Comparison of ENCODE assay signal across 15 cellular contexts in genomic region chr1:9151326-9151860, GRCh38. TPM values are rescaled to one million over a fixed set of nuclear protein-coding genes. Genes with fewer than 3 reads are reported as not detected.
DNase-seq lines count a peak whose midpoint lies in the region; ATAC-seq and TF ChIP-seq lines count a peak whose summit lies in the region.
"Had no signal": no experiment of that assay in that cellular context is flagged by ENCODE, and none has a peak within 500 bp of the region (broad histone marks: within the 10 kb centered on the region; RNA-seq: fewer than 3 reads in every experiment).

No MANE protein-coding gene starts in this region.

- H3K4me2 ChIP-seq in IMR-90 (ENCODE audit: low read depth, low read length), result no peak overlapping the region; the same call in 1 of the 2 replicates
- H3K4me2 ChIP-seq: PC-9 had no signal

- 90% methylated on average over 5 of the region's 16 CpGs; no CpG with 5 or more reads in 1 of the 2 experiments for WGBS in IMR-90 (ENCODE audit: extremely low coverage in 2 of 2, insufficient read length in 1 of 2), 2 experiments

- H4K5ac ChIP-seq in IMR-90 (ENCODE audit: low read depth, low read length), result no peak overlapping the region; the same call in 1 of the 2 replicates

- H3K4me1 ChIP-seq in IMR-90 (ENCODE audit: control insufficient read depth, insufficient read depth, low read length) (peaks cover 10% of the 10 kb centered on the region; the same call in 1 of the 2 replicates), upper lobe of right lung (peaks cover 25% of the 10 kb centered on the region)

- H2BK15ac ChIP-seq in IMR-90 (ENCODE audit: low read depth, low read length), result no peak overlapping the region

- H3K27me3 ChIP-seq in IMR-90 (ENCODE audit: control insufficient read depth, insufficient read depth, low read length) (no peaks in the 10 kb centered on the region), upper lobe of right lung (no peaks in the 10 kb centered on the region)

- POLR2A ChIA-PET in IMR-90 (lab: Charles Lee; ENCODE audit: unreplicated experiment), result no interaction called here

- no peak for TF ChIP-seq RAD21 in IMR-90 (IDR thresholded peaks at IDR 0.05; ENCODE audit: low read length)

- H3K27me3 Mint-ChIP-seq in nephron (ENCODE audit: low read depth), result peaks cover 4% of the 10 kb centered on the region

- H2AFZ ChIP-seq in IMR-90 (replicated peaks; ENCODE audit: low read length, poor library complexity), result no peak overlapping the region
- H2AFZ ChIP-seq: PC-9 had no signal

- peak overlapping the region; percentile 34; the same call in 1 of the 2 replicates for H3K27ac ChIP-seq in IMR-90 (ENCODE audit: insufficient read depth, low read length)
- H3K27ac ChIP-seq in upper lobe of right lung, result peak overlapping the region; percentile 80
- H3K27ac ChIP-seq: PC-9 had no signal

- H2BK20ac ChIP-seq in IMR-90 (ENCODE audit: low read depth, low read length), result no peak overlapping the region

- no peak overlapping the region for H2BK5ac ChIP-seq in IMR-90 (ENCODE audit: low read depth, low read length, poor library complexity, severe bottlenecking)

- BruUV-seq in IMR-90 (replicated peaks; lab: Mats Ljungman, UMichigan), result no TSS peak

- H3K56ac ChIP-seq in IMR-90 (ENCODE audit: extremely low read depth, insufficient read depth, low read length), result no peak overlapping the region

- TF ChIP-seq POLR2A in IMR-90 (IDR thresholded peaks at IDR 0.05; ENCODE audit: low read depth, low read length), result no peak

- peak overlapping the region; percentile 34; the same call in 1 of the 2 replicates for H4K91ac ChIP-seq in IMR-90 (ENCODE audit: insufficient read depth, low read depth, low read length)

- H3K79me1 ChIP-seq in IMR-90 (ENCODE audit: low read depth in 1 of 2, low read length in 2 of 2), result peaks cover 11 to 76% of the 10 kb centered on the region in 2 experiments; a peak in 3 of 4 replicates

- in situ Hi-C loops in IMR-90 (cut with MboI; ENCODE audit: low sequenced_read_pairs), result no loop called here

- ATAC-seq in IMR-90 (ENCODE audit: low read depth), result peak; percentile 50; the same call in 1 of the 2 replicates
- peak; percentile 85 for ATAC-seq in upper lobe of right lung
- ATAC-seq in GM19035 (IDR thresholded peaks at IDR 0.05; ENCODE audit: unreplicated experiment), result no peak
- ATAC-seq: activated T-cell treated with anti-CD3 and anti-CD28 coated beads, Interleukin-2, amount 50 U/mL, for 72 hours; CD8-positive, alpha-beta T cell had no signal

- H3K4me1 Mint-ChIP-seq in nephron, result peaks cover 31% of the 10 kb centered on the region

- DNase-seq in IMR-90 (peak; percentile 60), fibroblast of gingiva (ENCODE audit: low read depth) (peak; percentile 69), upper lobe of right lung (peak; percentile 77), MV-4-11 (lab: John Stamatoyannopoulos, UW) (no peak), RPMI8226 (no peak)
- DNase-seq: activated CD4-positive, alpha-beta T cell treated with anti-CD3 and anti-CD28 coated beads for 4 hours; activated T-cell treated with anti-CD3 and anti-CD28 coated beads, Interleukin-2, amount 50 U/mL, for 72 hours; CD8-positive, alpha-beta T cell; NCI-H1092; PC-9; stimulated activated CD4-positive, alpha-beta T cell treated with anti-CD3 and anti-CD28 coated beads, Interleukin-2, amount 100 ng/mL, for 24 hours; T-helper 1 cell had no signal

- H3K9me3 Mint-ChIP-seq in nephron, result no peaks in the 10 kb centered on the region
- H3K9me3 Mint-ChIP-seq: activated T-cell treated with anti-CD3 and anti-CD28 coated beads, Interleukin-2, amount 50 U/mL, for 72 hours; CD8-positive, alpha-beta T cell; dendritic cell treated with granulocyte-macrophage colony-stimulating factor and Interleukin-4, amounts not matched to agents 40 ng/mL and 50 ng/mL, for 4 days had no signal

- H3K4ac ChIP-seq in IMR-90 (ENCODE audit: low read depth, low read length), result no peak overlapping the region

- no peak overlapping the region for H3K23ac ChIP-seq in IMR-90 (ENCODE audit: low read depth, low read length)

- no peak overlapping the region; a peak in 1 of 4 replicates for H4K8ac ChIP-seq in IMR-90 (ENCODE audit: low read depth in 2 of 2, low read length in 2 of 2)

- peaks cover 29% of the 10 kb centered on the region for H3K36me3 ChIP-seq in IMR-90 (ENCODE audit: control insufficient read depth, insufficient read depth, low read length)
- H3K36me3 ChIP-seq in upper lobe of right lung, result no peaks in the 10 kb centered on the region

- no peak overlapping the region for H3K9ac ChIP-seq in IMR-90 (ENCODE audit: low read depth, low read length)

- CTCF ChIA-PET in IMR-90 (lab: Yijun Ruan, JAX), result no interaction called here

- H3K9me1 ChIP-seq in IMR-90 (ENCODE audit: insufficient read depth, low read length), result peaks cover 15% of the 10 kb centered on the region

- H3K18ac ChIP-seq in IMR-90 (ENCODE audit: low read depth, low read length), result no peak overlapping the region; the same call in 1 of the 2 replicates

- no peaks in the 10 kb centered on the region for H3K36me3 Mint-ChIP-seq in nephron (ENCODE audit: low read depth)
- H3K36me3 Mint-ChIP-seq: CD8-positive, alpha-beta T cell had no signal

- H4K20me1 ChIP-seq in IMR-90 (ENCODE audit: insufficient read depth, low read length), result peaks cover 69% of the 10 kb centered on the region

- H2BK120ac ChIP-seq in IMR-90 (ENCODE audit: low read depth, low read length), result no peak overlapping the region; the same call in 1 of the 2 replicates

- H3K27ac Mint-ChIP-seq in nephron, result peak overlapping the region in 2 of 3 experiments; percentile 77 to 79
- H3K27ac Mint-ChIP-seq: activated T-cell treated with anti-CD3 and anti-CD28 coated beads, Interleukin-2, amount 50 U/mL, for 72 hours; CD8-positive, alpha-beta T cell had no signal

- no peak overlapping the region for H2AK5ac ChIP-seq in IMR-90 (ENCODE audit: low read depth, low read length)

- no peak for TF ChIP-seq CTCF in IMR-90 (conservative IDR thresholded peaks at IDR 0.05; ENCODE audit: low read depth, low read length)
- TF ChIP-seq CTCF in nephron (IDR thresholded peaks at IDR 0.05; ENCODE audit: unreplicated experiment in 3 of 3), result no peak
- TF ChIP-seq CTCF in upper lobe of right lung (IDR thresholded peaks at IDR 0.05), result no peak

- H3K4me3 Mint-ChIP-seq in nephron, result no peak overlapping the region
- H3K4me3 Mint-ChIP-seq: activated T-cell treated with anti-CD3 and anti-CD28 coated beads, Interleukin-2, amount 50 U/mL, for 72 hours; CD8-positive, alpha-beta T cell; dendritic cell treated with granulocyte-macrophage colony-stimulating factor and Interleukin-4, amounts not matched to agents 40 ng/mL and 50 ng/mL, for 4 days had no signal

- H3K9me3 ChIP-seq in IMR-90 (ENCODE audit: control insufficient read depth, insufficient read depth, low read length) (no peaks in the 10 kb centered on the region), upper lobe of right lung (no peaks in the 10 kb centered on the region)

- dilution Hi-C loops in IMR-90 (cut with HindIII; ENCODE audit: low sequenced_read_pairs, unreplicated experiment), result no loop called here

- H2AK9ac ChIP-seq in IMR-90 (replicated peaks; ENCODE audit: low read depth, low read length, poor library complexity), result peak overlapping the region; percentile 25

- H3K14ac ChIP-seq in IMR-90 (replicated peaks; ENCODE audit: low read depth, low read length), result no peak overlapping the region

- intact Hi-C loops in IMR-90 (cut with micrococcal nuclease) (no loop called here), upper lobe of right lung (cut with DNase I) (no loop called here)

- H3K4me3 ChIP-seq in IMR-90 (ENCODE audit: insufficient read depth, low read depth, low read length), result no peak overlapping the region
- no peak overlapping the region for H3K4me3 ChIP-seq in upper lobe of right lung
- H3K4me3 ChIP-seq: PC-9 had no signal

TF ChIP-seq in IMR-90, 13 proteins besides CTCF, POLR2A, EP300 and RAD21:
- no peak for TF ChIP-seq NFE2L2 (IDR thresholded peaks at IDR 0.05; ENCODE audit: low read depth, low read length)
- no peak for TF ChIP-seq RFX5 (IDR thresholded peaks at IDR 0.05; ENCODE audit: low read depth, low read length)
- 0 out of 2 replicates have a peak, but pooled peaks have one; percentile 36 for TF ChIP-seq CEBPB (IDR thresholded peaks at IDR 0.05; ENCODE audit: low read depth, low read length)

RNA-seq across cellular contexts. Expression of gene GPR157, which starts 22.5 kb away (rescaled TPM):
- 2.2 and 2.7 TPM in 2 replicates for total RNA-seq in IMR-90 (2012; rRNA removed)
- 1.7 and 1.8 TPM in 2 replicates for polyA plus RNA-seq in IMR-90 (2012; rRNA removed)
- 1.4 TPM in 2 replicates for polyA plus RNA-seq in IMR-90 (2012; cell fraction: cytosol; rRNA removed)
- 2.8 and 3.5 TPM in 2 replicates for polyA plus RNA-seq in IMR-90 (2012; cell fraction: nucleus; rRNA removed; ENCODE audit: low replicate concordance)
- 19.0 TPM for total RNA-seq in upper lobe of right lung

Comparison
In these comparisons a context has a peak if more than half of its experiments do, and no peak if none do; other contexts are left out.
1. DNase-seq: peak in IMR-90 (single experiment), fibroblast of gingiva (single experiment) and upper lobe of right lung (single experiment); none in MV-4-11 (single experiment) and RPMI8226 (single experiment).